In the genomic region with DNA sequence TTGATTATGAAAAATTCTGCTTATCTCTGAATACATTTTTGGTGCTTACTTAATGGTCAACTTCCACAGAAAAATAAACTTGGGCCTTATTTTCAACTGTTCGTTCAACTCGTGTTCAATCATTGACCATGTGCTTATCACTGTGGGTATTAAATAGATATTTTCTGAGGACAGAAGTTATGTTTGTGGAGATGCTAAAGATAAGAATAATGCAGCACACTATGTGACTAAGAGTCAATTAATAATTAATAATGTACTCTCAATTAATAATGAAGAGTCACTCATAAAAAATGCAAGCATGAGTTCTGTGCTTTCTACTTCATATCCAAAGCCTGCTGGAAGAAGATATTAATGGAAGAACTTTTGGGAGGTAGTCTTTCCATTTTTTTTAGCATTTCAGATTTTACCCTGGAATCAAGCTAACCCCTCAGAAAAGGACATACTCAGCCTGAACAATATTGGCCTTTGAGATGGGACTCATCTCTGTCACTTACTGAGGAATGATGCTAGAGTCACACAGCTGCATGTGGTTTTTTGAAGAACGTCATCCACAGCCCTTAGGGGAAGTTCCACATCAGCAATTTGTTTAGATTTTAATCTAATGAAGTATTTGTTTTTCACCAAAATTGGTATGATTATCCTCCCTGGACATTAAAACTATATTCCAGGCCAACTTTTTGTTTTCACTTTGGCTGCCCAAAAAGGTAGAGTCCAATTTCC, we compare ENCODE assay signal across 20 cellular contexts.
A peak's percentile ranks its signal among the peaks of the same experiment; 100 is the strongest.
DNase-seq lines count a peak whose midpoint lies in the region; ATAC-seq lines count a peak whose summit lies in the region.
"Had no signal": no experiment of that assay in that cellular context is flagged by ENCODE, and none has a peak within 500 bp of the region (broad histone marks: within the 10 kb centered on the region; RNA-seq: fewer than 3 reads in every experiment).

No MANE protein-coding gene starts in this region.

- ATAC-seq in GM18511 (IDR thresholded peaks at IDR 0.05; ENCODE audit: unreplicated experiment) = peak; percentile 65
- ATAC-seq in GM19463 (IDR thresholded peaks at IDR 0.05; ENCODE audit: unreplicated experiment) = peak; percentile 72
- peak; percentile 67 for ATAC-seq in HG02938 (IDR thresholded peaks at IDR 0.05; ENCODE audit: unreplicated experiment)
- peak; percentile 69 for ATAC-seq in HG03460 (IDR thresholded peaks at IDR 0.05; ENCODE audit: unreplicated experiment)
- no peak for ATAC-seq in activated T-helper 17 cell treated with anti-CD3 and anti-CD28 coated beads, Interleukin-2, amount 50 U/mL, for 72 hours (replicated peaks)
- ATAC-seq: activated CD8-positive, alpha-beta memory T cell treated with anti-CD3 and anti-CD28 coated beads, Interleukin-2, amount 10 ng/mL, durations not matched to agents 7 days and 5 days had no signal

- no peak overlapping the region for H3K27ac Mint-ChIP-seq in activated T-helper 17 cell treated with anti-CD3 and anti-CD28 coated beads, Interleukin-2, amount 50 U/mL, for 72 hours
- H3K27ac Mint-ChIP-seq: activated CD8-positive, alpha-beta memory T cell treated with anti-CD3 and anti-CD28 coated beads, Interleukin-2, amount 10 ng/mL, durations not matched to agents 7 days and 5 days; CD8-positive, alpha-beta memory T cell; memory B cell; natural killer cell had no signal

- H3K36me3 Mint-ChIP-seq in activated T-helper 17 cell treated with anti-CD3 and anti-CD28 coated beads, Interleukin-2, amount 50 U/mL, for 72 hours (ENCODE audit: low read depth) = no peaks in the 10 kb centered on the region
- H3K36me3 Mint-ChIP-seq: activated CD8-positive, alpha-beta memory T cell treated with anti-CD3 and anti-CD28 coated beads, Interleukin-2, amount 10 ng/mL, durations not matched to agents 7 days and 5 days; CD8-positive, alpha-beta memory T cell; memory B cell; natural killer cell had no signal

- no peak overlapping the region for H3K4me3 Mint-ChIP-seq in activated T-helper 17 cell treated with anti-CD3 and anti-CD28 coated beads, Interleukin-2, amount 50 U/mL, for 72 hours
- H3K4me3 Mint-ChIP-seq: activated CD8-positive, alpha-beta memory T cell treated with anti-CD3 and anti-CD28 coated beads, Interleukin-2, amount 10 ng/mL, durations not matched to agents 7 days and 5 days; memory B cell; natural killer cell had no signal

- H3K9me3 Mint-ChIP-seq in activated T-helper 17 cell treated with anti-CD3 and anti-CD28 coated beads, Interleukin-2, amount 50 U/mL, for 72 hours = no peaks in the 10 kb centered on the region
- H3K9me3 Mint-ChIP-seq: CD8-positive, alpha-beta memory T cell; memory B cell; natural killer cell had no signal

- no peak for DNase-seq in NCI-H2081 (lab: John Stamatoyannopoulos, UW)
- no peak for DNase-seq in cerebellar cortex (ENCODE audit: low spot score)
- no peak for DNase-seq in amygdala (lab: John Stamatoyannopoulos, UW)
- DNase-seq: activated CD4-positive, alpha-beta T cell treated with anti-CD3 and anti-CD28 coated beads for 1 hour; activated CD8-positive, alpha-beta memory T cell treated with anti-CD3 and anti-CD28 coated beads, Interleukin-2, amount 10 ng/mL, durations not matched to agents 7 days and 5 days; activated gamma-delta T cell; anterior cingulate cortex; CD8-positive, alpha-beta memory T cell; cerebellar nuclear complex; DND-41; natural killer cell; NCI-H69; stimulated activated CD4-positive, alpha-beta T cell treated with anti-CD3 and anti-CD28 coated beads, Interleukin-2, amount 100 ng/mL, for 48 hours; T-helper 9 cell had no signal

- no peaks in the 10 kb centered on the region for H3K4me1 Mint-ChIP-seq in activated T-helper 17 cell treated with anti-CD3 and anti-CD28 coated beads, Interleukin-2, amount 50 U/mL, for 72 hours
- H3K4me1 Mint-ChIP-seq: CD8-positive, alpha-beta memory T cell; memory B cell; natural killer cell had no signal

- peaks cover 12% of the 10 kb centered on the region for H3K27me3 Mint-ChIP-seq in activated T-helper 17 cell treated with anti-CD3 and anti-CD28 coated beads, Interleukin-2, amount 50 U/mL, for 72 hours
